ENCODE assay signal across 9 cellular contexts in genomic region chr15:82805994-82806406, GRCh38. TPM values are rescaled to one million over a fixed set of nuclear protein-coding genes. Genes with fewer than 3 reads are reported as not detected.
DNase-seq lines count a peak whose midpoint lies in the region; ATAC-seq and TF ChIP-seq lines count a peak whose summit lies in the region.
"Had no signal": no experiment of that assay in that cellular context is flagged by ENCODE, and none has a peak within 500 bp of the region (broad histone marks: within the 10 kb centered on the region; RNA-seq: fewer than 3 reads in every experiment).

Gene FSD2 (minus strand): TSS chr15:82806069. CDS start chr15:82787390, 18,679 bp downstream.

- DNase-seq in erythroblast (lab: John Stamatoyannopoulos, UW), result peak; percentile 5 to 7
- DNase-seq in NCI-H146 (lab: John Stamatoyannopoulos, UW), result no peak
- no peak for DNase-seq in NCI-H1436 treated with DMSO at 0.1 percent for 48 hours (lab: John Stamatoyannopoulos, UW)
- DNase-seq in T-helper 9 cell, result no peak
- no peak for DNase-seq in posterior vena cava (ENCODE audit: low spot score)

- peak within 1 kb of the TSS; percentile 4; the same call in 1 of the 2 replicates for H3K4me3 ChIP-seq in GM08714 (ENCODE audit: low read length)

- peak; percentile 56 for ATAC-seq in GM21360 (IDR thresholded peaks at IDR 0.05; ENCODE audit: unreplicated experiment)
- peak; percentile 55 for ATAC-seq in HG03442 (IDR thresholded peaks at IDR 0.05; ENCODE audit: unreplicated experiment)

- no peak for TF ChIP-seq POLR2A in erythroblast (IDR thresholded peaks at IDR 0.05; ENCODE audit: low read length)

- intact Hi-C loops in posterior vena cava (cut with DNase I), result no loop called here

RNA-seq across cellular contexts. Expression of gene FSD2, which starts in this region (rescaled TPM):
- not detected for total RNA-seq in posterior vena cava
- total RNA-seq: activated CD8-positive, alpha-beta memory T cell treated with anti-CD3 and anti-CD28 coated beads for 36 hours had no signal

Comparison
In these comparisons a context has a peak if more than half of its experiments do, and no peak if none do; other contexts are left out.
1. DNase-seq: peak in erythroblast (2 of 2); none in NCI-H146 (single experiment), NCI-H1436 treated with DMSO at 0.1 percent for 48 hours (single experiment), T-helper 9 cell (single experiment) and posterior vena cava (single experiment).